ENCODE assay signal across 31 cellular contexts in the genomic region with DNA sequence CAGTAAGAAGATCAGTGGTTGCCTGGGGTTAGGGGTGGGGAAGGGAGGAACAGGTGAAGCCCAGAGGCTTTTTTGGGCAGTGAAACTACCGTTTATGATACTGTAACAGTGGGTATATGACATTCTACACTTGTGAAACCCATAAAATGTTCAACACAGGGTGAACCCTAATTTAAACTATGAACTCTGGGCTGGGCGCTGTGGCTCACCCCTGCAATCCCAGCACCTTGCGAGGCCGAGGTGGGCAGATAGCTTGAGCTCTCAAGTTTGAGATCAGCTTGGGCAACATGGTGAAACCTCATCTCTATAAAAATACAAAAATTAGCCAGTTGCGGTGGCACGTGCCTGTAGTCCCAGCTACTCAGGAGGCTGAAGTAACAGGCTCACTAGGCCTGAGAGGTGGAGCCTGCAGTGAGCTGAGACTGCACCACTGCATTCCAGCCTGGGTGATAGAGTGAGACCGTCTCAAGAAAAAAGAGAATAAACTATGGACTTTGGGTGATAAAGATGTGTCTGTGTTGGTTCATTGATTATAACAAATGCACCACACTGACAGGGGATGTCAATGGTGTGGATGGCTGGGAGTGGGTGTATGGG.
"Had no signal": no experiment of that assay in that cellular context is flagged by ENCODE, and none has a peak within 500 bp of the region (broad histone marks: within the 10 kb centered on the region; RNA-seq: fewer than 3 reads in every experiment).

No MANE protein-coding gene starts in this region.

- H3K9me3 Mint-ChIP-seq: naive thymus-derived CD8-positive, alpha-beta T cell; natural killer cell treated with Interleukin-12 subunit alpha and Interleukin-12 subunit beta and Interleukin-15 and Interleukin-18, amount 100 ng/mL, for 72 hours; neural progenitor cell; stimulated activated naive CD8-positive, alpha-beta T cell treated with anti-CD3 and anti-CD28 coated beads, Interleukin-15, amount 100 ng/mL, for 72 hours; type B pancreatic cell had no signal

- H3K36me3 ChIP-seq: neural progenitor cell, ovary, spleen, suprapubic skin, tibial artery, transverse colon, upper lobe of right lung, uterus had no signal

- DNase-seq: naive thymus-derived CD8-positive, alpha-beta T cell; occipital lobe; ovary; posterior cingulate gyrus; psoas muscle; right cardiac atrium; spleen; stimulated activated CD4-positive, alpha-beta T cell treated with anti-CD3 and anti-CD28 coated beads, Interleukin-12 subunit alpha, Interleukin-12 subunit beta, amount 100 ng/mL, for 4 hours; stimulated activated CD4-positive, alpha-beta T cell treated with anti-CD3 and anti-CD28 coated beads, Interleukin-1b, Interleukin-23, amount 100 ng/mL, for 48 hours; stimulated activated CD4-positive, alpha-beta T cell treated with anti-CD3 and anti-CD28 coated beads, Interleukin-4, amount 100 ng/mL, for 1 hour; stimulated activated CD4-positive, alpha-beta T cell treated with anti-CD3 and anti-CD28 coated beads, Interleukin-4, amount 100 ng/mL, for 4 hours; stimulated activated CD8-positive, alpha-beta memory T cell treated with anti-CD3 and anti-CD28 coated beads, Interleukin-4, amount 100 ng/mL, for 48 hours; stimulated activated naive CD4-positive, alpha-beta T cell; stimulated activated naive CD8-positive, alpha-beta T cell treated with anti-CD3 and anti-CD28 coated beads, Interleukin-15, amount 100 ng/mL, for 72 hours; stimulated activated naive CD8-positive, alpha-beta T cell treated with anti-CD3 and anti-CD28 coated beads, Interleukin-15, Interleukin-2, amounts not matched to agents 100 U/mL and 50 U/mL, for 24 hours; substantia nigra; testis; tibial artery; transverse colon; upper lobe of right lung; uterus had no signal

- H3K27me3 ChIP-seq: neural progenitor cell, ovary, testis, upper lobe of right lung, uterus had no signal

- H3K4me1 Mint-ChIP-seq: neural progenitor cell; stimulated activated memory B cell treated with anti-CD40 and anti-IgM and Interleukin-4, amounts not matched to agents 10 μg/mL and 1 μg/mL and 100 μg/mL, for 72 hours; stimulated activated naive CD8-positive, alpha-beta T cell treated with anti-CD3 and anti-CD28 coated beads, Interleukin-15, amount 100 ng/mL, for 72 hours had no signal

- H3K9ac ChIP-seq: neural progenitor cell, parathyroid adenoma had no signal

- H3K4me2 ChIP-seq: neural progenitor cell, smooth muscle cell had no signal

- H3K4me3 ChIP-seq: neural progenitor cell, ovary, psoas muscle, skin epidermis, smooth muscle cell, spleen, suprapubic skin, testis, tibial artery, transverse colon, upper lobe of right lung, uterus had no signal

- H3K79me2 ChIP-seq: parathyroid adenoma had no signal

- ATAC-seq: naive thymus-derived CD8-positive, alpha-beta T cell; natural killer cell treated with Interleukin-12 subunit alpha and Interleukin-12 subunit beta and Interleukin-15 and Interleukin-18, amount 100 ng/mL, for 72 hours; psoas muscle; right cardiac atrium; sciatic nerve; stimulated activated memory B cell treated with anti-CD40 and anti-IgM and Interleukin-4, amounts not matched to agents 10 μg/mL and 1 μg/mL and 100 μg/mL, for 72 hours; stimulated activated naive CD8-positive, alpha-beta T cell treated with anti-CD3 and anti-CD28 coated beads, Interleukin-15, amount 100 ng/mL, for 72 hours; stimulated activated naive CD8-positive, alpha-beta T cell treated with anti-CD3 and anti-CD28 coated beads, Interleukin-15, Interleukin-2, amounts not matched to agents 100 U/mL and 50 U/mL, for 24 hours; upper lobe of right lung had no signal

- H3K4me3 Mint-ChIP-seq: naive thymus-derived CD8-positive, alpha-beta T cell; natural killer cell treated with Interleukin-12 subunit alpha and Interleukin-12 subunit beta and Interleukin-15 and Interleukin-18, amount 100 ng/mL, for 72 hours; neural progenitor cell; stimulated activated memory B cell treated with anti-CD40 and anti-IgM and Interleukin-4, amounts not matched to agents 10 μg/mL and 1 μg/mL and 100 μg/mL, for 72 hours; stimulated activated naive CD8-positive, alpha-beta T cell treated with anti-CD3 and anti-CD28 coated beads, Interleukin-15, amount 100 ng/mL, for 72 hours; type B pancreatic cell had no signal

- H3K9me3 ChIP-seq: ovary, psoas muscle, spleen, suprapubic skin, testis, tibial artery, transverse colon, upper lobe of right lung, uterus had no signal

- H3K27ac ChIP-seq: neural progenitor cell, ovary, parathyroid adenoma, psoas muscle, skin epidermis, spleen, suprapubic skin, testis, tibial artery, transverse colon, upper lobe of right lung, uterus had no signal

- H3K27ac Mint-ChIP-seq: naive thymus-derived CD8-positive, alpha-beta T cell; natural killer cell treated with Interleukin-12 subunit alpha and Interleukin-12 subunit beta and Interleukin-15 and Interleukin-18, amount 100 ng/mL, for 72 hours; neural progenitor cell; progenitor cell of endocrine pancreas; stimulated activated memory B cell treated with anti-CD40 and anti-IgM and Interleukin-4, amounts not matched to agents 10 μg/mL and 1 μg/mL and 100 μg/mL, for 72 hours; stimulated activated naive CD8-positive, alpha-beta T cell treated with anti-CD3 and anti-CD28 coated beads, Interleukin-15, amount 100 ng/mL, for 72 hours; type B pancreatic cell had no signal

- H3K4me1 ChIP-seq: neural progenitor cell, parathyroid adenoma, psoas muscle, spleen, suprapubic skin, testis, tibial artery, transverse colon, upper lobe of right lung, uterus had no signal

- H3K27me3 Mint-ChIP-seq: progenitor cell of endocrine pancreas; stimulated activated memory B cell treated with anti-CD40 and anti-IgM and Interleukin-4, amounts not matched to agents 10 μg/mL and 1 μg/mL and 100 μg/mL, for 72 hours; stimulated activated naive CD8-positive, alpha-beta T cell treated with anti-CD3 and anti-CD28 coated beads, Interleukin-15, amount 100 ng/mL, for 72 hours had no signal

- H3K36me3 Mint-ChIP-seq: naive thymus-derived CD8-positive, alpha-beta T cell; natural killer cell treated with Interleukin-12 subunit alpha and Interleukin-12 subunit beta and Interleukin-15 and Interleukin-18, amount 100 ng/mL, for 72 hours; neural progenitor cell; stimulated activated memory B cell treated with anti-CD40 and anti-IgM and Interleukin-4, amounts not matched to agents 10 μg/mL and 1 μg/mL and 100 μg/mL, for 72 hours; type B pancreatic cell had no signal

- H2AFZ ChIP-seq: neural progenitor cell, parathyroid adenoma had no signal
